13 cellular contexts compared by ENCODE assay signal in the genomic region with DNA sequence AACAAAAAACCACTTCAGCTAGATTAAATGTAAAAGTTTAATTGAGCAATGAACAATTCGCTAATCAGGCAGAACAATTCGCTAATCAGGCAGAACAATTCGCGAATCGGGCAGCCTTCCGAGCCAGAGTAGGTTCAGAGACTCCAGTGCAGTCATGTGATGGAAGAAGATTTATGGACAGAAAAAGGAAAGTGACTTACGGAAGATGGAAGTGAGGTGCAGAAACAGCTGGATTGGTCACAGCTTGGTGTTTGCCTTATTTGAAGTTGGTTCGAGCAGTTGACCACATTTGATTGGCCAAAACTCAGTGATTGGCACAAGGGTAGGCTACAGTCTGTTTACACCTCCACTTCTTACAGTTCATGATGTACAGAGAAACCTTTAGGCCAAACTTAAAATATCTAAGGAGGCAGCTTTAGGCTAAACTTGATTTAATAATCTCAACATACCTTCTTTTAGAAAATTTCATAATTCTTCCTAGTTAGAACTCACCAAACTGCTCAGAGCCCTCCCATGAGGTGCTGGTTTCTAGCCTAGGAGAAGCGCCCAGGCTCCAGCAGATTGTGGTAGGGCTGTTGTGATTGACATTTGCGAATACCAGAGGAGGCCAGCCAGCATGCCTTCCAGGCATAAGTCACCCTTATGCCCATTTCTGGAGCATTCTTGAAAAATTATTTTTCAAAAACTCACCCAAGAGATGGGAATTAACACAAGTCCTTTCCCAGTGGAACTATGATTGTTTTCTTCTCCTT. TPM values are rescaled to one million over a fixed set of nuclear protein-coding genes. Genes with fewer than 3 reads are reported as not detected.
DNase-seq lines count a peak whose midpoint lies in the region; ATAC-seq, FAIRE-seq and TF ChIP-seq lines count a peak whose summit lies in the region.
"Had no signal": no experiment of that assay in that cellular context is flagged by ENCODE, and none has a peak within 500 bp of the region (broad histone marks: within the 10 kb centered on the region; RNA-seq: fewer than 3 reads in every experiment).

No MANE protein-coding gene starts in this region.

- TF ChIP-seq CTCF in K562 (IDR thresholded peaks at IDR 0.05 in 2 of 3, conservative IDR thresholded peaks at IDR 0.05 in 1 of 3; ENCODE audit: insufficient read depth in 2 of 3, low read depth in 1 of 3, low read length in 3 of 3) (no peak), right atrium auricular region (IDR thresholded peaks at IDR 0.05) (no peak), tibial artery (IDR thresholded peaks at IDR 0.05) (no peak), CD14-positive monocyte (IDR thresholded peaks at IDR 0.05) (no peak)

- H3K27ac Mint-ChIP-seq in CD14-positive monocyte: no peak overlapping the region
- peak overlapping the region in 2 of 10 donors; percentile 31 to 53 for H3K27ac Mint-ChIP-seq in naive thymus-derived CD8-positive, alpha-beta T cell
- H3K27ac Mint-ChIP-seq: activated T-cell treated with anti-CD3 and anti-CD28 coated beads, Interleukin-2, amount 50 U/mL, for 72 hours had no signal

- H3K36me3 Mint-ChIP-seq in CD14-positive monocyte: no peaks in the 10 kb centered on the region
- no peaks in the 10 kb centered on the region for H3K36me3 Mint-ChIP-seq in naive thymus-derived CD8-positive, alpha-beta T cell

- no peaks in the 10 kb centered on the region for H3K9me3 ChIP-seq in K562 (replicated peaks; ENCODE audit: control insufficient read depth, insufficient read depth, low read depth, low read length)
- no peaks in the 10 kb centered on the region for H3K9me3 ChIP-seq in right atrium auricular region
- no peaks in the 10 kb centered on the region for H3K9me3 ChIP-seq in tibial artery

- no peaks in the 10 kb centered on the region for H3K9me1 ChIP-seq in K562 (ENCODE audit: control insufficient read depth, insufficient read depth, low read length)

- DNase-seq in LHCN-M2 (ENCODE audit: low read depth) (peak; percentile 41), K562 (ENCODE audit: extremely low read depth in 1 of 4, low spot score in 3 of 4) (no peak), right atrium auricular region (ENCODE audit: low spot score) (no peak), tibial artery (peak; percentile 46 to 86), NCI-H748 treated with DMSO at 0.1 percent for 48 hours (lab: John Stamatoyannopoulos, UW) (no peak), CD14-positive monocyte (ENCODE audit: low spot score) (no peak)
- DNase-seq in naive thymus-derived CD8-positive, alpha-beta T cell: no peak
- DNase-seq: activated T-cell treated with anti-CD3 and anti-CD28 coated beads, Interleukin-2, amount 50 U/mL, for 72 hours; NCI-H524; stimulated activated CD4-positive, alpha-beta T cell treated with anti-CD3 and anti-CD28 coated beads, Interleukin-2, amount 100 ng/mL, for 48 hours; stimulated activated naive CD8-positive, alpha-beta T cell treated with anti-CD3 and anti-CD28 coated beads, Interleukin-15, Interleukin-2, amounts not matched to agents 100 U/mL and 50 U/mL, for 24 hours; SW 1271 had no signal

- H3K4me1 Mint-ChIP-seq in CD14-positive monocyte: no peaks in the 10 kb centered on the region
- H3K4me1 Mint-ChIP-seq in naive thymus-derived CD8-positive, alpha-beta T cell: peaks cover 0 to 6% (median 0%) of the 10 kb centered on the region in 4 donors

- no peak overlapping the region for H3K9ac ChIP-seq in K562 (ENCODE audit: insufficient read depth in 1 of 2, low read depth in 2 of 2, low read length in 2 of 2)

- H3K4me3 ChIP-seq in K562 (no peak overlapping the region), right atrium auricular region (no peak overlapping the region), tibial artery (peak overlapping the region; percentile 28 to 29)

- H4K20me1 ChIP-seq in K562 (replicated peaks; ENCODE audit: control insufficient read depth, insufficient read depth, low read length): peaks cover 5% of the 10 kb centered on the region; the same call in 1 of the 2 replicates

- FAIRE-seq in K562 (lab: Jason Lieb, UNC): no peak
- FAIRE-seq: GM18507 had no signal

- no peak overlapping the region for H2AFZ ChIP-seq in K562 (ENCODE audit: low read depth, low read length)

- CTCF ChIA-PET in K562 (lab: Yijun Ruan, JAX; ENCODE audit: low intra/inter-chr PET ratio): interaction anchor here (0.9 kb wide), 1 partner anchor 273 kb away, joined by 3 read pairs; no protein-coding TSS in a partner anchor

- H3K27me3 ChIP-seq in K562 (ENCODE audit: control insufficient read depth in 2 of 2, insufficient read depth in 2 of 2, low read length in 2 of 2) (peaks cover 41 to 81% of the 10 kb centered on the region in 2 experiments), right atrium auricular region (no peaks in the 10 kb centered on the region), tibial artery (no peaks in the 10 kb centered on the region)

- POLR2A ChIA-PET in K562 (lab: Yijun Ruan, JAX): interaction anchor here (0.8 to 1.0 kb wide), 3 partner anchors 9 to 15 kb away, joined by 3 read pairs; no protein-coding TSS in a partner anchor
- POLR2A ChIA-PET in naive thymus-derived CD8-positive, alpha-beta T cell (lab: Charles Lee): interaction anchor here (0.8 kb wide), 1 partner anchor 319 kb away, joined by 3 read pairs; no protein-coding TSS in a partner anchor

- no peak for TF ChIP-seq POLR2A in K562 (conservative IDR thresholded peaks at IDR 0.05)

- BruUV-seq in K562 (replicated peaks; lab: Mats Ljungman, UMichigan): no TSS peak

- no peaks in the 10 kb centered on the region for H3K9me3 Mint-ChIP-seq in CD14-positive monocyte
- H3K9me3 Mint-ChIP-seq in naive thymus-derived CD8-positive, alpha-beta T cell: no peaks in the 10 kb centered on the region
- H3K9me3 Mint-ChIP-seq: activated T-cell treated with anti-CD3 and anti-CD28 coated beads, Interleukin-2, amount 50 U/mL, for 72 hours had no signal

- H3K4me1 ChIP-seq in K562 (replicated peaks in 1 of 2; ENCODE audit: control insufficient read depth in 2 of 2, insufficient read depth in 2 of 2, low read length in 2 of 2) (no peaks in the 10 kb centered on the region), right atrium auricular region (peaks cover 0 to 29% of the 10 kb centered on the region in 2 donors), tibial artery (peaks cover 15 to 44% (median 27%) of the 10 kb centered on the region in 4 donors)

- no peak overlapping the region for H3K4me2 ChIP-seq in K562 (ENCODE audit: insufficient read depth, low read length)

- H3K36me3 ChIP-seq in K562 (ENCODE audit: control insufficient read depth, insufficient read depth, low read length) (no peaks in the 10 kb centered on the region), right atrium auricular region (no peaks in the 10 kb centered on the region), tibial artery (no peaks in the 10 kb centered on the region)

- in situ Hi-C loops in K562 (cut with MboI): no loop called here

- no peak for ATAC-seq in K562
- no peak for ATAC-seq in naive thymus-derived CD8-positive, alpha-beta T cell
- ATAC-seq: activated T-cell treated with anti-CD3 and anti-CD28 coated beads, Interleukin-2, amount 50 U/mL, for 72 hours; stimulated activated naive CD8-positive, alpha-beta T cell treated with anti-CD3 and anti-CD28 coated beads, Interleukin-15, Interleukin-2, amounts not matched to agents 100 U/mL and 50 U/mL, for 24 hours had no signal

- H3K27me3 Mint-ChIP-seq in CD14-positive monocyte (ENCODE audit: low read depth in 3 of 3): peaks cover 13 to 29% (median 14%) of the 10 kb centered on the region in 3 donors
- H3K27me3 Mint-ChIP-seq in naive thymus-derived CD8-positive, alpha-beta T cell: peaks cover 7 to 22% (median 11%) of the 10 kb centered on the region in 5 donors

- peak overlapping the region in 1 of 2 donors; percentile 6 for H3K4me3 Mint-ChIP-seq in CD14-positive monocyte
- no peak overlapping the region for H3K4me3 Mint-ChIP-seq in naive thymus-derived CD8-positive, alpha-beta T cell
- H3K4me3 Mint-ChIP-seq: activated T-cell treated with anti-CD3 and anti-CD28 coated beads, Interleukin-2, amount 50 U/mL, for 72 hours had no signal

- H3K27ac ChIP-seq in K562 (ENCODE audit: extremely low read depth, low read depth, low read length): no peak overlapping the region
- H3K27ac ChIP-seq in right atrium auricular region: peak overlapping the region; percentile 77 to 79
- peak overlapping the region; percentile 82 to 91 for H3K27ac ChIP-seq in tibial artery

- TF ChIP-seq EP300 in K562 (IDR thresholded peaks at IDR 0.05; ENCODE audit: low read length): no peak

- WGBS in K562 (ENCODE audit: insufficient coverage, low coverage, missing lambda C conversion rate): 2% methylated on average over 10 of the region's 10 CpGs

- intact Hi-C loops in K562 (cut with micrococcal nuclease): no loop called here
- intact Hi-C loops in tibial artery (cut with DNase I; ENCODE audit: low total_unique reads): no loop called here
- intact Hi-C loops in CD14-positive monocyte (cut with micrococcal nuclease): no loop called here

- TF ChIP-seq RAD21 in K562 (CRISPR knock-in tag; conservative IDR thresholded peaks at IDR 0.05 in 1 of 2, IDR thresholded peaks at IDR 0.05 in 1 of 2): no peak

- no peaks in the 10 kb centered on the region for H3K79me2 ChIP-seq in K562 (ENCODE audit: control insufficient read depth, insufficient read depth, low read length)

RNA-seq across cellular contexts. Expression of gene KCNC4, which starts 22.8 kb away (rescaled TPM):
- total RNA-seq in LHCN-M2 (2014; rRNA removed) (0.46 and 0.51 TPM in 2 replicates), K562 (2014; rRNA removed) (0.73 and 2.3 TPM in 2 replicates), K562 (2014; rRNA removed; fragmentation: Illumina TruSeq; extraction: Trizol) (0.13 and 0.33 TPM in 2 replicates), K562 (2015; rRNA removed; fragmentation: Illumina TruSeq; extraction: Trizol) (0.53 and 0.62 TPM in 2 replicates), K562 (2021) (1.8 and 2.0 TPM in 2 replicates), right atrium auricular region (1 to 10 TPM; 4.2 to 9.1 TPM)
- 0.36 TPM for polyA plus RNA-seq in LHCN-M2 (2012)
- 3.3 and 7.6 TPM in 2 replicates for total RNA-seq in K562 (2011; cell fraction: chromatin; rRNA removed; ENCODE audit: low replicate concordance)
- total RNA-seq in K562 (2011; cell fraction: nucleolus; rRNA removed): 3.0 and 4.3 TPM in 2 replicates
- total RNA-seq in K562 (2011; cell fraction: nucleoplasm; rRNA removed): 3.4 and 4.9 TPM in 2 replicates
- polyA plus RNA-seq in K562 (2011; rRNA removed) (0.81 and 1.2 TPM in 2 replicates), K562 (2014; fragmentation: Illumina TruSeq; extraction: Trizol) (0.64 and 0.79 TPM in 2 replicates), K562 (2014; fragmentation: Nextera tagmentation; extraction: Ambion mirVana) (under 1 TPM; 0.07 to 0.13 TPM), K562 (2014; rRNA removed) (0.90 and 1.2 TPM in 2 replicates), CD14-positive monocyte (under 1 TPM; 0.03 to 0.12 TPM)
- polyA plus RNA-seq in K562 (2011; cell fraction: cytosol; rRNA removed): 1.1 and 1.6 TPM in 2 replicates
- polyA plus RNA-seq in K562 (2011; cell fraction: nucleus; rRNA removed): 3.5 and 6.6 TPM in 2 replicates
- 1.5 and 1.7 TPM in 2 replicates for polyA plus RNA-seq in K562 (2012)
- polyA minus RNA-seq in K562 (2011; rRNA and poly(A)+ RNA removed): 0.81 and 1.1 TPM in 2 replicates
- 0.95 and 1.6 TPM in 2 replicates for polyA minus RNA-seq in K562 (2011; cell fraction: cytosol; rRNA and poly(A)+ RNA removed)
- polyA minus RNA-seq in K562 (2011; cell fraction: nucleus; rRNA and poly(A)+ RNA removed): 2.4 and 2.6 TPM in 2 replicates
- total RNA-seq in naive thymus-derived CD8-positive, alpha-beta T cell: 10 to 100 TPM; 11.9 to 12.7 TPM
- 1 to 10 TPM in 2 of 3 donors, under 1 TPM in 1; 0.90 to 3.1 (median 1.9) TPM for polyA plus RNA-seq in naive thymus-derived CD8-positive, alpha-beta T cell

RNA-seq across cellular contexts. Expression of gene SLC6A17, which starts 37.0 kb away (rescaled TPM):
- total RNA-seq in LHCN-M2 (2014; rRNA removed) (0.23 and 0.38 TPM in 2 replicates), K562 (2014; rRNA removed) (not detected in 2 replicates), K562 (2014; rRNA removed; fragmentation: Illumina TruSeq; extraction: Trizol) (not detected in 2 replicates), K562 (2015; rRNA removed; fragmentation: Illumina TruSeq; extraction: Trizol) (not detected in 2 replicates), K562 (2021) (not detected in 2 replicates), right atrium auricular region (not detected)
- polyA plus RNA-seq in LHCN-M2 (2012): 0.17 TPM
- total RNA-seq in K562 (2011; cell fraction: chromatin; rRNA removed; ENCODE audit: low replicate concordance): not detected in 2 replicates
- total RNA-seq in K562 (2011; cell fraction: nucleolus; rRNA removed): not detected in 2 replicates
- not detected in 2 replicates for total RNA-seq in K562 (2011; cell fraction: nucleoplasm; rRNA removed)
- polyA plus RNA-seq in K562 (2011; rRNA removed) (not detected in 2 replicates), K562 (2014; fragmentation: Illumina TruSeq; extraction: Trizol) (not detected in 2 replicates), K562 (2014; fragmentation: Nextera tagmentation; extraction: Ambion mirVana) (not detected), K562 (2014; rRNA removed) (not detected in 2 replicates), CD14-positive monocyte (not detected)
- polyA plus RNA-seq in K562 (2011; cell fraction: cytosol; rRNA removed): not detected in 2 replicates
- polyA plus RNA-seq in K562 (2011; cell fraction: nucleus; rRNA removed): not detected in 2 replicates
- polyA plus RNA-seq in K562 (2012): not detected in 2 replicates
- polyA minus RNA-seq in K562 (2011; rRNA and poly(A)+ RNA removed): not detected in 2 replicates
- not detected in 2 replicates for polyA minus RNA-seq in K562 (2011; cell fraction: cytosol; rRNA and poly(A)+ RNA removed)
- not detected in 2 replicates for polyA minus RNA-seq in K562 (2011; cell fraction: nucleus; rRNA and poly(A)+ RNA removed)
- total RNA-seq in naive thymus-derived CD8-positive, alpha-beta T cell: not detected
- not detected for polyA plus RNA-seq in naive thymus-derived CD8-positive, alpha-beta T cell

Comparison
In these comparisons a context has a peak if more than half of its experiments do, and no peak if none do; other contexts are left out.
1. DNase-seq: peak in LHCN-M2 (single experiment) and tibial artery (2 of 2); none in K562 (0 of 4), right atrium auricular region (single experiment), NCI-H748 treated with DMSO at 0.1 percent for 48 hours (single experiment), CD14-positive monocyte (single experiment) and naive thymus-derived CD8-positive, alpha-beta T cell (0 of 10).
2. H3K4me3 ChIP-seq: peak in tibial artery (2 of 2); none in K562 (single experiment) and right atrium auricular region (0 of 2).